In the genomic region with DNA sequence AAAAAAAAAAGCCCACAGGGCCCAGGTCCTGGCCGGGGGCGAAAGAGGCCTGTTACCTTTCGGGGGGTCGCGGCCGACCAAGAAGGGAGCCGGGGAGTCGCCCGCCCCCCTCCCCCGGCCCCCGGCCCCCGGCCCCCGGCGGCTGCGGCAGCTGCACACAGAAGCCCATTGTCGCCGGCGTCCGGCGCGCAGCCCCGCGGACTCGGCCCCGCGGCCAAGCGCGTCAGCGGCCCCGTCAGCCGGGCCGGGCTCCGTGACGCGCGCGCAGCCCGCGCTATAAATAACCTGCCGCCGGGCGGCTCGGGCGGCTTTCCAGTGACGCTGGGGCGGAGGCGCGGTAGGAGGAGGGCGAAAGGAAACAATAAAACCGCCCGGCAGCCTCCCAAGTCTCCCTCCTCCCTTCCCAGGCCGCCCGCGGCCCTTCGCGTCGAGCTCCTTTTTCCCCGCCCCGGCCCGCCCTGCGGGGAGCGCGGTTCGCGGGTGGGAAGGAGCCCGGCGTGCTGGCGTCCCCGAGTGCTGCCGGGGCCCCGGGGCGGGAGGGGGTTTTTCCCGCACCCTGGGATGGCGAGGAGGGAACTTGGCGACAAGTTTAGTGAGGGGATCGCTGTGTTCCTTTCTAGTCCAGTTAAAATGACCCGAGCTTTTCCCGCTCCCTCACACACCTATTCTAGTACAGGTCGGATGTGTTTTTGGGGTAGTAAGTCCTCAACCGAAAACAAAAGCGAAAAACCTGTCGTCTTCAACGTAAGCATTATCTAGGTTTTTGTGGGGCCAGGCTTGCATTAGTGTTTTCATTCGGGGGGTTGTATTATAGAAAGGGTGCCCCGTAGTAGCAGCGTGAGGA, we compare ENCODE assay signal across 1 cellular context.
TF ChIP-seq lines count a peak whose summit lies in the region.

No MANE protein-coding gene starts in this region.

TF ChIP-seq in HepG2, 621 proteins besides CTCF, POLR2A, EP300 and RAD21 (continued from another document):
- TF ChIP-seq, protein P1, sequence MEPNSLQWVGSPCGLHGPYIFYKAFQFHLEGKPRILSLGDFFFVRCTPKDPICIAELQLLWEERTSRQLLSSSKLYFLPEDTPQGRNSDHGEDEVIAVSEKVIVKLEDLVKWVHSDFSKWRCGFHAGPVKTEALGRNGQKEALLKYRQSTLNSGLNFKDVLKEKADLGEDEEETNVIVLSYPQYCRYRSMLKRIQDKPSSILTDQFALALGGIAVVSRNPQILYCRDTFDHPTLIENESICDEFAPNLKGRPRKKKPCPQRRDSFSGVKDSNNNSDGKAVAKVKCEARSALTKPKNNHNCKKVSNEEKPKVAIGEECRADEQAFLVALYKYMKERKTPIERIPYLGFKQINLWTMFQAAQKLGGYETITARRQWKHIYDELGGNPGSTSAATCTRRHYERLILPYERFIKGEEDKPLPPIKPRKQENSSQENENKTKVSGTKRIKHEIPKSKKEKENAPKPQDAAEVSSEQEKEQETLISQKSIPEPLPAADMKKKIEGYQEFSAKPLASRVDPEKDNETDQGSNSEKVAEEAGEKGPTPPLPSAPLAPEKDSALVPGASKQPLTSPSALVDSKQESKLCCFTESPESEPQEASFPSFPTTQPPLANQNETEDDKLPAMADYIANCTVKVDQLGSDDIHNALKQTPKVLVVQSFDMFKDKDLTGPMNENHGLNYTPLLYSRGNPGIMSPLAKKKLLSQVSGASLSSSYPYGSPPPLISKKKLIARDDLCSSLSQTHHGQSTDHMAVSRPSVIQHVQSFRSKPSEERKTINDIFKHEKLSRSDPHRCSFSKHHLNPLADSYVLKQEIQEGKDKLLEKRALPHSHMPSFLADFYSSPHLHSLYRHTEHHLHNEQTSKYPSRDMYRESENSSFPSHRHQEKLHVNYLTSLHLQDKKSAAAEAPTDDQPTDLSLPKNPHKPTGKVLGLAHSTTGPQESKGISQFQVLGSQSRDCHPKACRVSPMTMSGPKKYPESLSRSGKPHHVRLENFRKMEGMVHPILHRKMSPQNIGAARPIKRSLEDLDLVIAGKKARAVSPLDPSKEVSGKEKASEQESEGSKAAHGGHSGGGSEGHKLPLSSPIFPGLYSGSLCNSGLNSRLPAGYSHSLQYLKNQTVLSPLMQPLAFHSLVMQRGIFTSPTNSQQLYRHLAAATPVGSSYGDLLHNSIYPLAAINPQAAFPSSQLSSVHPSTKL (CRISPR knock-in tag; IDR thresholded peaks at IDR 0.05) = peak; percentile 23; the same call in 1 of the 2 replicates
- TF ChIP-seq, protein P2, sequence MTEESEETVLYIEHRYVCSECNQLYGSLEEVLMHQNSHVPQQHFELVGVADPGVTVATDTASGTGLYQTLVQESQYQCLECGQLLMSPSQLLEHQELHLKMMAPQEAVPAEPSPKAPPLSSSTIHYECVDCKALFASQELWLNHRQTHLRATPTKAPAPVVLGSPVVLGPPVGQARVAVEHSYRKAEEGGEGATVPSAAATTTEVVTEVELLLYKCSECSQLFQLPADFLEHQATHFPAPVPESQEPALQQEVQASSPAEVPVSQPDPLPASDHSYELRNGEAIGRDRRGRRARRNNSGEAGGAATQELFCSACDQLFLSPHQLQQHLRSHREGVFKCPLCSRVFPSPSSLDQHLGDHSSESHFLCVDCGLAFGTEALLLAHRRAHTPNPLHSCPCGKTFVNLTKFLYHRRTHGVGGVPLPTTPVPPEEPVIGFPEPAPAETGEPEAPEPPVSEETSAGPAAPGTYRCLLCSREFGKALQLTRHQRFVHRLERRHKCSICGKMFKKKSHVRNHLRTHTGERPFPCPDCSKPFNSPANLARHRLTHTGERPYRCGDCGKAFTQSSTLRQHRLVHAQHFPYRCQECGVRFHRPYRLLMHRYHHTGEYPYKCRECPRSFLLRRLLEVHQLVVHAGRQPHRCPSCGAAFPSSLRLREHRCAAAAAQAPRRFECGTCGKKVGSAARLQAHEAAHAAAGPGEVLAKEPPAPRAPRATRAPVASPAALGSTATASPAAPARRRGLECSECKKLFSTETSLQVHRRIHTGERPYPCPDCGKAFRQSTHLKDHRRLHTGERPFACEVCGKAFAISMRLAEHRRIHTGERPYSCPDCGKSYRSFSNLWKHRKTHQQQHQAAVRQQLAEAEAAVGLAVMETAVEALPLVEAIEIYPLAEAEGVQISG (CRISPR knock-in tag; IDR thresholded peaks at IDR 0.05) = peak; percentile 41; the same call in 1 of the 2 replicates
- no peak for TF ChIP-seq ZNF225 (CRISPR knock-in tag; IDR thresholded peaks at IDR 0.05)
- TF ChIP-seq, protein P3, sequence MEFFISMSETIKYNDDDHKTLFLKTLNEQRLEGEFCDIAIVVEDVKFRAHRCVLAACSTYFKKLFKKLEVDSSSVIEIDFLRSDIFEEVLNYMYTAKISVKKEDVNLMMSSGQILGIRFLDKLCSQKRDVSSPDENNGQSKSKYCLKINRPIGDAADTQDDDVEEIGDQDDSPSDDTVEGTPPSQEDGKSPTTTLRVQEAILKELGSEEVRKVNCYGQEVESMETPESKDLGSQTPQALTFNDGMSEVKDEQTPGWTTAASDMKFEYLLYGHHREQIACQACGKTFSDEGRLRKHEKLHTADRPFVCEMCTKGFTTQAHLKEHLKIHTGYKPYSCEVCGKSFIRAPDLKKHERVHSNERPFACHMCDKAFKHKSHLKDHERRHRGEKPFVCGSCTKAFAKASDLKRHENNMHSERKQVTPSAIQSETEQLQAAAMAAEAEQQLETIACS (CRISPR knock-in tag; IDR thresholded peaks at IDR 0.05) = peak; percentile 60; the same call in 1 of the 2 replicates
- peak; percentile 48; the same call in 1 of the 2 replicates for TF ChIP-seq ZFY (CRISPR knock-in tag; IDR thresholded peaks at IDR 0.05)
- no peak for TF ChIP-seq ASH2L (IDR thresholded peaks at IDR 0.05; ENCODE audit: insufficient read length, low read depth, low read length)
- TF ChIP-seq, protein P4, sequence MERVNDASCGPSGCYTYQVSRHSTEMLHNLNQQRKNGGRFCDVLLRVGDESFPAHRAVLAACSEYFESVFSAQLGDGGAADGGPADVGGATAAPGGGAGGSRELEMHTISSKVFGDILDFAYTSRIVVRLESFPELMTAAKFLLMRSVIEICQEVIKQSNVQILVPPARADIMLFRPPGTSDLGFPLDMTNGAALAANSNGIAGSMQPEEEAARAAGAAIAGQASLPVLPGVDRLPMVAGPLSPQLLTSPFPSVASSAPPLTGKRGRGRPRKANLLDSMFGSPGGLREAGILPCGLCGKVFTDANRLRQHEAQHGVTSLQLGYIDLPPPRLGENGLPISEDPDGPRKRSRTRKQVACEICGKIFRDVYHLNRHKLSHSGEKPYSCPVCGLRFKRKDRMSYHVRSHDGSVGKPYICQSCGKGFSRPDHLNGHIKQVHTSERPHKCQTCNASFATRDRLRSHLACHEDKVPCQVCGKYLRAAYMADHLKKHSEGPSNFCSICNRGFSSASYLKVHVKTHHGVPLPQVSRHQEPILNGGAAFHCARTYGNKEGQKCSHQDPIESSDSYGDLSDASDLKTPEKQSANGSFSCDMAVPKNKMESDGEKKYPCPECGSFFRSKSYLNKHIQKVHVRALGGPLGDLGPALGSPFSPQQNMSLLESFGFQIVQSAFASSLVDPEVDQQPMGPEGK (CRISPR knock-in tag; IDR thresholded peaks at IDR 0.05) = 0 out of 2 replicates have a peak, but pooled peaks have one; percentile 10
- no peak for TF ChIP-seq CBX2 (IDR thresholded peaks at IDR 0.05; ENCODE audit: low read depth, low read length)
- peak; percentile 93 for TF ChIP-seq CBX2 (CRISPR knock-in tag; IDR thresholded peaks at IDR 0.05; ENCODE audit: low read depth)
- TF ChIP-seq, protein P5, sequence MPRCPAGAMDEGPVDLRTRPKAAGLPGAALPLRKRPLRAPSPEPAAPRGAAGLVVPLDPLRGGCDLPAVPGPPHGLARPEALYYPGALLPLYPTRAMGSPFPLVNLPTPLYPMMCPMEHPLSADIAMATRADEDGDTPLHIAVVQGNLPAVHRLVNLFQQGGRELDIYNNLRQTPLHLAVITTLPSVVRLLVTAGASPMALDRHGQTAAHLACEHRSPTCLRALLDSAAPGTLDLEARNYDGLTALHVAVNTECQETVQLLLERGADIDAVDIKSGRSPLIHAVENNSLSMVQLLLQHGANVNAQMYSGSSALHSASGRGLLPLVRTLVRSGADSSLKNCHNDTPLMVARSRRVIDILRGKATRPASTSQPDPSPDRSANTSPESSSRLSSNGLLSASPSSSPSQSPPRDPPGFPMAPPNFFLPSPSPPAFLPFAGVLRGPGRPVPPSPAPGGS (CRISPR knock-in tag; IDR thresholded peaks at IDR 0.05) = no peak
- TF ChIP-seq, protein P6, sequence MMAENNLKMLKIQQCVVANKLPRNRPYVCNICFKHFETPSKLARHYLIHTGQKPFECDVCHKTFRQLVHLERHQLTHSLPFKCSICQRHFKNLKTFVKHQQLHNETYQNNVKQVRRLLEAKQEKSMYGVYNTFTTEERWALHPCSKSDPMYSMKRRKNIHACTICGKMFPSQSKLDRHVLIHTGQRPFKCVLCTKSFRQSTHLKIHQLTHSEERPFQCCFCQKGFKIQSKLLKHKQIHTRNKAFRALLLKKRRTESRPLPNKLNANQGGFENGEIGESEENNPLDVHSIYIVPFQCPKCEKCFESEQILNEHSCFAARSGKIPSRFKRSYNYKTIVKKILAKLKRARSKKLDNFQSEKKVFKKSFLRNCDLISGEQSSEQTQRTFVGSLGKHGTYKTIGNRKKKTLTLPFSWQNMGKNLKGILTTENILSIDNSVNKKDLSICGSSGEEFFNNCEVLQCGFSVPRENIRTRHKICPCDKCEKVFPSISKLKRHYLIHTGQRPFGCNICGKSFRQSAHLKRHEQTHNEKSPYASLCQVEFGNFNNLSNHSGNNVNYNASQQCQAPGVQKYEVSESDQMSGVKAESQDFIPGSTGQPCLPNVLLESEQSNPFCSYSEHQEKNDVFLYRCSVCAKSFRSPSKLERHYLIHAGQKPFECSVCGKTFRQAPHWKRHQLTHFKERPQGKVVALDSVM (CRISPR knock-in tag; IDR thresholded peaks at IDR 0.05) = 0 out of 2 replicates have a peak, but pooled peaks have one; percentile 14
- no peak for TF ChIP-seq MAZ (IDR thresholded peaks at IDR 0.05; ENCODE audit: borderline replicate concordance, low read depth, low read length)
- TF ChIP-seq MAZ (CRISPR knock-in tag; IDR thresholded peaks at IDR 0.05; ENCODE audit: low read depth) = peak; percentile 65; the same call in 1 of the 2 replicates
- no peak for TF ChIP-seq FOXA1 (IDR thresholded peaks at IDR 0.05)
- TF ChIP-seq FOXA1 (CRISPR knock-in tag; IDR thresholded peaks at IDR 0.05) = no peak
- TF ChIP-seq, protein P7, sequence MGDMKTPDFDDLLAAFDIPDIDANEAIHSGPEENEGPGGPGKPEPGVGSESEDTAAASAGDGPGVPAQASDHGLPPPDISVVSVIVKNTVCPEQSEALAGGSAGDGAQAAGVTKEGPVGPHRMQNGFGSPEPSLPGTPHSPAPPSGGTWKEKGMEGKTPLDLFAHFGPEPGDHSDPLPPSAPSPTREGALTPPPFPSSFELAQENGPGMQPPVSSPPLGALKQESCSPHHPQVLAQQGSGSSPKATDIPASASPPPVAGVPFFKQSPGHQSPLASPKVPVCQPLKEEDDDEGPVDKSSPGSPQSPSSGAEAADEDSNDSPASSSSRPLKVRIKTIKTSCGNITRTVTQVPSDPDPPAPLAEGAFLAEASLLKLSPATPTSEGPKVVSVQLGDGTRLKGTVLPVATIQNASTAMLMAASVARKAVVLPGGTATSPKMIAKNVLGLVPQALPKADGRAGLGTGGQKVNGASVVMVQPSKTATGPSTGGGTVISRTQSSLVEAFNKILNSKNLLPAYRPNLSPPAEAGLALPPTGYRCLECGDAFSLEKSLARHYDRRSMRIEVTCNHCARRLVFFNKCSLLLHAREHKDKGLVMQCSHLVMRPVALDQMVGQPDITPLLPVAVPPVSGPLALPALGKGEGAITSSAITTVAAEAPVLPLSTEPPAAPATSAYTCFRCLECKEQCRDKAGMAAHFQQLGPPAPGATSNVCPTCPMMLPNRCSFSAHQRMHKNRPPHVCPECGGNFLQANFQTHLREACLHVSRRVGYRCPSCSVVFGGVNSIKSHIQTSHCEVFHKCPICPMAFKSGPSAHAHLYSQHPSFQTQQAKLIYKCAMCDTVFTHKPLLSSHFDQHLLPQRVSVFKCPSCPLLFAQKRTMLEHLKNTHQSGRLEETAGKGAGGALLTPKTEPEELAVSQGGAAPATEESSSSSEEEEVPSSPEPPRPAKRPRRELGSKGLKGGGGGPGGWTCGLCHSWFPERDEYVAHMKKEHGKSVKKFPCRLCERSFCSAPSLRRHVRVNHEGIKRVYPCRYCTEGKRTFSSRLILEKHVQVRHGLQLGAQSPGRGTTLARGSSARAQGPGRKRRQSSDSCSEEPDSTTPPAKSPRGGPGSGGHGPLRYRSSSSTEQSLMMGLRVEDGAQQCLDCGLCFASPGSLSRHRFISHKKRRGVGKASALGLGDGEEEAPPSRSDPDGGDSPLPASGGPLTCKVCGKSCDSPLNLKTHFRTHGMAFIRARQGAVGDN (CRISPR knock-in tag; IDR thresholded peaks at IDR 0.05) = peak; percentile 39; the same call in 1 of the 2 replicates
- peak; percentile 64; the same call in 1 of the 2 replicates for TF ChIP-seq CREB1 (IDR thresholded peaks at IDR 0.05)
- no peak for TF ChIP-seq CREB1 (CRISPR knock-in tag; IDR thresholded peaks at IDR 0.05)
- 0 out of 2 replicates have a peak, but pooled peaks have one; percentile 8 for TF ChIP-seq HOXA3 (CRISPR knock-in tag; IDR thresholded peaks at IDR 0.05)
- TF ChIP-seq EZH2 (conservative IDR thresholded peaks at IDR 0.05; ENCODE audit: low read depth, low read length) = 0 out of 2 replicates have a peak, but pooled peaks have one; percentile 72
- 0 out of 2 replicates have a peak, but pooled peaks have one; percentile 23 for TF ChIP-seq YEATS4 (CRISPR knock-in tag; IDR thresholded peaks at IDR 0.05; ENCODE audit: borderline replicate concordance)
- TF ChIP-seq SALL2 (CRISPR knock-in tag; IDR thresholded peaks at IDR 0.05) = peak; percentile 20; the same call in 1 of the 2 replicates
- TF ChIP-seq, protein P8, sequence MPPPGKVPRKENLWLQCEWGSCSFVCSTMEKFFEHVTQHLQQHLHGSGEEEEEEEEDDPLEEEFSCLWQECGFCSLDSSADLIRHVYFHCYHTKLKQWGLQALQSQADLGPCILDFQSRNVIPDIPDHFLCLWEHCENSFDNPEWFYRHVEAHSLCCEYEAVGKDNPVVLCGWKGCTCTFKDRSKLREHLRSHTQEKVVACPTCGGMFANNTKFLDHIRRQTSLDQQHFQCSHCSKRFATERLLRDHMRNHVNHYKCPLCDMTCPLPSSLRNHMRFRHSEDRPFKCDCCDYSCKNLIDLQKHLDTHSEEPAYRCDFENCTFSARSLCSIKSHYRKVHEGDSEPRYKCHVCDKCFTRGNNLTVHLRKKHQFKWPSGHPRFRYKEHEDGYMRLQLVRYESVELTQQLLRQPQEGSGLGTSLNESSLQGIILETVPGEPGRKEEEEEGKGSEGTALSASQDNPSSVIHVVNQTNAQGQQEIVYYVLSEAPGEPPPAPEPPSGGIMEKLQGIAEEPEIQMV (CRISPR knock-in tag; IDR thresholded peaks at IDR 0.05; ENCODE audit: low read depth) = no peak
